8 cellular contexts compared by ENCODE assay signal in the genomic region with DNA sequence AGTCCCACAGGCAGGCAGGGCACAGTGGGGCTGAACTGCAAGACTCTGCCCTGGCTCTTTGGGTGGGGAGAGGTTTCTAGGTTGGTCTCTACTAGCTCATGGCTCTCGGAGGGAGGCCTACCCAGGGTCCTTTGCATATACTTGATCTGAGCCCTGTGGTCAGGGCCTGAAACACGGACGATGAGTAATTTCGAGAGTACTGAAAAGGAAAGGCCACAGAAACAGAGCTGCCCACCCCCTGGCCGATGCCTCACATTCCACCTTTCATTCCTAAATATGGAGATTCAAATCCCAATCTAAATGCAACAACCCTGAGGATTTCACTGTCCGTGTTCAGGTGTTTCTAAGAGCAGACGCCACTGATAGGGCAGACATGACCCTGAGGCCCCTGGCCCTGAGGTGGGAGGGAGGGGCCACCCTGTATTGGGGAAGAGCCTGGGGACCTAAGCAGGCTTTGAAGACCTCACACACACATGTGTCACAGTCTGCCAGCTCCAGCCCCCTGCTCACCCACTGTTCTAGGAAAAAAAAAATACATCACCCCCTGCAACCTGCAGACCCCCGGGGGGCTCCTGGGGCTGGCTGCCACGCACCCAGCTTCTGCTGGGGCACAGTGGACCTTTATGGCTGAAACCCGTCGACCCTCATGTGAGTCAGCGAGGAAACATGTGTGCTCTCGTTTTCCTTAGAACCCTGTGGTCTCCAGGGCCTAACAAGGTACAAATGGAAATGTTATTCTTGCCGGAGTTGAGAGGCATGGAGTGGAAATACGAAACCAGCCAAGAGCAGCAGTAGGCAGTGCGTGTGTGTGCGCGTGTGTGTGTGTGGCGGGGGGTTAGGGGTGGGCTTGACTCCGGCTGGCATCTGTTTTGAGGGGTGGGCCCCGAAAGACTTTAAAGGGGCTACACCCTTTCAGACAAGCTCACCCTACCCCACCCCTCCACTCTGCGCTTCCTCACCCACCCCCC.
DNase-seq lines count a peak whose midpoint lies in the region; ATAC-seq and TF ChIP-seq lines count a peak whose summit lies in the region.

No MANE protein-coding gene starts in this region.

- no peaks in the 10 kb centered on the region for H3K9me3 Mint-ChIP-seq in stimulated activated naive CD8-positive, alpha-beta T cell treated with anti-CD3 and anti-CD28 coated beads, Interleukin-15, amount 100 ng/mL, for 72 hours
- no peaks in the 10 kb centered on the region for H3K9me3 Mint-ChIP-seq in immature natural killer cell

- peak; percentile 74 for ATAC-seq in GM19351 (IDR thresholded peaks at IDR 0.05; ENCODE audit: unreplicated experiment)
- ATAC-seq in HG03039 (IDR thresholded peaks at IDR 0.05; ENCODE audit: unreplicated experiment): peak; percentile 45
- ATAC-seq in stimulated activated naive CD8-positive, alpha-beta T cell treated with anti-CD3 and anti-CD28 coated beads, Interleukin-15, amount 100 ng/mL, for 72 hours: no peak

- H4K20me1 ChIP-seq in OCI-LY3 (ENCODE audit: insufficient read depth, low read length) (peaks cover 8% of the 10 kb centered on the region; the same call in 1 of the 2 replicates), smooth muscle cell (ENCODE audit: low read depth) (no peaks in the 10 kb centered on the region)

- peaks cover 41% of the 10 kb centered on the region for H3K27me3 ChIP-seq in OCI-LY3 (ENCODE audit: low read depth, low read length)
- H3K27me3 ChIP-seq in smooth muscle cell (ENCODE audit: low read depth): no peaks in the 10 kb centered on the region

- H3K4me2 ChIP-seq in OCI-LY3 (ENCODE audit: low read length): peak overlapping the region; percentile 70
- peak overlapping the region; percentile 74 for H3K4me2 ChIP-seq in smooth muscle cell

- DNase-seq in smooth muscle cell (lab: John Stamatoyannopoulos, UW; ENCODE audit: unreplicated experiment) (no peak), OCI-M1 (lab: John Stamatoyannopoulos, UW) (no peak), immature natural killer cell (no peak)
- DNase-seq in activated T-cell treated with anti-CD3 and anti-CD28 coated beads, Interleukin-2, amount 50 U/mL, for 48 hours: no peak
- DNase-seq in stimulated activated naive CD8-positive, alpha-beta T cell treated with anti-CD3 and anti-CD28 coated beads, Interleukin-15, amount 100 ng/mL, for 72 hours: no peak

- H3K27ac ChIP-seq in OCI-LY3 (ENCODE audit: low read length): no peak overlapping the region
- H3K27ac ChIP-seq in smooth muscle cell (ENCODE audit: low read depth): peak overlapping the region; percentile 86

- H3K9ac ChIP-seq in OCI-LY3 (ENCODE audit: low read length) (no peak overlapping the region), smooth muscle cell (ENCODE audit: low read depth) (no peak overlapping the region)

- H3K9me3 ChIP-seq in OCI-LY3 (ENCODE audit: insufficient read depth, low read length) (no peaks in the 10 kb centered on the region), smooth muscle cell (replicated peaks; ENCODE audit: low read depth) (no peaks in the 10 kb centered on the region)

- WGBS in smooth muscle cell (ENCODE audit: low lambda C conversion rate): 41% methylated on average over 21 of the region's 22 CpGs

- H3K4me1 ChIP-seq in OCI-LY3 (ENCODE audit: low read length) (peaks cover 29% of the 10 kb centered on the region), smooth muscle cell (ENCODE audit: low read depth) (peaks cover 5% of the 10 kb centered on the region)

- peaks cover 39% of the 10 kb centered on the region for H3K4me1 Mint-ChIP-seq in stimulated activated naive CD8-positive, alpha-beta T cell treated with anti-CD3 and anti-CD28 coated beads, Interleukin-15, amount 100 ng/mL, for 72 hours
- peaks cover 36 to 37% of the 10 kb centered on the region in 2 donors for H3K4me1 Mint-ChIP-seq in immature natural killer cell

- H3K79me2 ChIP-seq in OCI-LY3 (ENCODE audit: low read length): no peaks in the 10 kb centered on the region
- H3K79me2 ChIP-seq in smooth muscle cell (ENCODE audit: low read depth): no peaks in the 10 kb centered on the region

- TF ChIP-seq CTCF in OCI-LY3 (IDR thresholded peaks at IDR 0.05; ENCODE audit: low read depth, low read length) (no peak), smooth muscle cell (IDR thresholded peaks at IDR 0.05; ENCODE audit: borderline replicate concordance, insufficient read depth, poor library complexity, severe bottlenecking) (no peak)

- H3K27ac Mint-ChIP-seq in stimulated activated naive CD8-positive, alpha-beta T cell treated with anti-CD3 and anti-CD28 coated beads, Interleukin-15, amount 100 ng/mL, for 72 hours: peak overlapping the region in 1 of 2 donors; percentile 42
- no peak overlapping the region for H3K27ac Mint-ChIP-seq in immature natural killer cell

- no peaks in the 10 kb centered on the region for H3K27me3 Mint-ChIP-seq in stimulated activated naive CD8-positive, alpha-beta T cell treated with anti-CD3 and anti-CD28 coated beads, Interleukin-15, amount 100 ng/mL, for 72 hours
- H3K27me3 Mint-ChIP-seq in immature natural killer cell (ENCODE audit: low read depth in 3 of 3): peaks cover 6 to 13% (median 9%) of the 10 kb centered on the region in 3 donors

- no peaks in the 10 kb centered on the region for H3K36me3 ChIP-seq in OCI-LY3 (replicated peaks; ENCODE audit: low read depth, low read length)
- H3K36me3 ChIP-seq in smooth muscle cell (ENCODE audit: low read depth): no peaks in the 10 kb centered on the region

- H3K4me3 ChIP-seq in OCI-LY3 (ENCODE audit: low read length) (no peak overlapping the region), smooth muscle cell (no peak overlapping the region)

- peaks cover 0 to 4% (median 0%) of the 10 kb centered on the region in 3 donors for H3K36me3 Mint-ChIP-seq in immature natural killer cell

- no peaks in the 10 kb centered on the region for H3F3A ChIP-seq in smooth muscle cell (ENCODE audit: low read depth)

- no peak overlapping the region for H3K4me3 Mint-ChIP-seq in stimulated activated naive CD8-positive, alpha-beta T cell treated with anti-CD3 and anti-CD28 coated beads, Interleukin-15, amount 100 ng/mL, for 72 hours
- no peak overlapping the region for H3K4me3 Mint-ChIP-seq in immature natural killer cell

- H2AFZ ChIP-seq in OCI-LY3 (ENCODE audit: low read depth, low read length) (no peak overlapping the region), smooth muscle cell (ENCODE audit: low read depth) (no peak overlapping the region)
